In the genomic region with DNA sequence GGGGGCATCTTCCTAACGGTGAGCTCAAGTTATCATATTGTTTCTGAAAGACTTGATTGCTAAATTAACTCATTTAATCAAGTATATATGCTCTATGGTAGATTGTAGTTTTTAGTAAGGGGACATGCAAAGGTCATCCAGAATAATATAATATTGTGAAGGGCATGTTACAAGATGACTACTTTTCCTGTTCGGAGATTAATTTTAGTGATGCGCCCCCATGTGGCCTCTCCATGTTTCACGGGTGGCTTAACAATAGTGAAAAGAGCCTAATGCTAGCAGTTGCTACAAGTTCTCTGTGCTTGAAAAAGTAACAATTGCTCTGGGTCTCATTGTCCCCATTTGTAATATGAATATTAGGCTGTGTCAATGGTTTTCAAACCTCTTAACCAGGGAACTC, we compare ENCODE assay signal across 8 cellular contexts. TPM values are rescaled to one million over a fixed set of nuclear protein-coding genes. Genes with fewer than 3 reads are reported as not detected.
A peak's percentile ranks its signal among the peaks of the same experiment; 100 is the strongest.
DNase-seq lines count a peak whose midpoint lies in the region; ATAC-seq and TF ChIP-seq lines count a peak whose summit lies in the region.

No MANE protein-coding gene starts in this region.

- peak; percentile 4 to 13 for DNase-seq in AML-193 (lab: John Stamatoyannopoulos, UW)
- peak; percentile 41 for DNase-seq in OCI-M1 (lab: John Stamatoyannopoulos, UW)
- DNase-seq in activated effector memory CD4-positive, alpha-beta T cell treated with anti-CD3 and anti-CD28 coated beads, Interleukin-2, amount 50 U/mL, for 16 hours, result peak; percentile 76
- peak; percentile 24 for DNase-seq in hepatocyte (ENCODE audit: low spot score)
- DNase-seq in stimulated activated CD4-positive, alpha-beta T cell treated with anti-CD3 and anti-CD28 coated beads, TNF-alpha, amount 100 ng/mL, for 24 hours (ENCODE audit: low read depth in 3 of 3), result peak; percentile 2 to 30 (median 17)

- no peak overlapping the region for H3K4me3 ChIP-seq in hepatocyte

- no peaks in the 10 kb centered on the region for H3K36me3 ChIP-seq in hepatocyte (replicated peaks; ENCODE audit: insufficient read depth, low read depth)

- no peaks in the 10 kb centered on the region for H3K27me3 ChIP-seq in hepatocyte

- no peak overlapping the region for H3K4me2 ChIP-seq in hepatocyte

- ATAC-seq in GM18861 (IDR thresholded peaks at IDR 0.05; ENCODE audit: unreplicated experiment), result peak; percentile 65
- no peak for ATAC-seq in HG03432 (IDR thresholded peaks at IDR 0.05; ENCODE audit: unreplicated experiment)
- no peak for ATAC-seq in HG02840 (IDR thresholded peaks at IDR 0.05; ENCODE audit: low FRiP score, unreplicated experiment)

- no peaks in the 10 kb centered on the region for H4K20me1 ChIP-seq in hepatocyte (ENCODE audit: insufficient read depth, poor library complexity, severe bottlenecking)

- H3K9me2 ChIP-seq in hepatocyte (replicated peaks; ENCODE audit: insufficient read depth), result no peaks in the 10 kb centered on the region

- H3K9me3 ChIP-seq in hepatocyte (ENCODE audit: low read depth), result no peaks in the 10 kb centered on the region

- no peak overlapping the region for H3K27ac ChIP-seq in hepatocyte

- no peak overlapping the region for H2AFZ ChIP-seq in hepatocyte

- no peaks in the 10 kb centered on the region for H3K79me2 ChIP-seq in hepatocyte

- H3K4me1 ChIP-seq in hepatocyte (ENCODE audit: insufficient read depth), result peaks cover under 1% of the 10 kb centered on the region

- 37% methylated on average over 4 of the region's 4 CpGs for WGBS in hepatocyte (ENCODE audit: low lambda C conversion rate, missing lambda C conversion rate)

- peak; percentile 46 for TF ChIP-seq CTCF in hepatocyte (IDR thresholded peaks at IDR 0.05; ENCODE audit: poor library complexity)

RNA-seq across cellular contexts. Expression of a gene that starts 12.2 kb away (rescaled TPM):
- total RNA-seq in hepatocyte, result 0.64 and 1.4 TPM in 2 replicates
- 3.0 and 4.1 TPM in 2 replicates for polyA plus RNA-seq in hepatocyte

Comparison
In these comparisons a context has a peak if more than half of its experiments do, and no peak if none do; other contexts are left out.
1. DNase-seq: peak in every context shown above with its lines; median percentile 76 in activated effector memory CD4-positive, alpha-beta T cell treated with anti-CD3 and anti-CD28 coated beads, Interleukin-2, amount 50 U/mL, for 16 hours; 41 in OCI-M1; 24 in hepatocyte; 17 in stimulated activated CD4-positive, alpha-beta T cell treated with anti-CD3 and anti-CD28 coated beads, TNF-alpha, amount 100 ng/mL, for 24 hours; 8 in AML-193.